8 cellular contexts compared by ENCODE assay signal in genomic region chr9:5425006-5425628, GRCh38. TPM values are rescaled to one million over a fixed set of nuclear protein-coding genes. Genes with fewer than 3 reads are reported as not detected.
DNase-seq lines count a peak whose midpoint lies in the region; ATAC-seq, FAIRE-seq and TF ChIP-seq lines count a peak whose summit lies in the region.

No MANE protein-coding gene starts in this region.

- no peaks in the 10 kb centered on the region for H3K27me3 Mint-ChIP-seq in endothelial cell (ENCODE audit: unreplicated experiment)
- no peaks in the 10 kb centered on the region for H3K27me3 Mint-ChIP-seq in stimulated activated naive B cell treated with anti-CD40 and anti-IgM and Interleukin-4, amounts not matched to agents 10 μg/mL and 1 μg/mL and 100 μg/mL, for 72 hours

- peak; percentile 67 to 70 for ATAC-seq in stimulated activated naive B cell treated with anti-CD40 and anti-IgM and Interleukin-4, amounts not matched to agents 10 μg/mL and 1 μg/mL and 100 μg/mL, for 72 hours (replicated peaks)
- ATAC-seq in HG03520 (IDR thresholded peaks at IDR 0.05; ENCODE audit: unreplicated experiment): no peak

- peak; percentile 16 for DNase-seq in AG10803 (ENCODE audit: low read depth)
- DNase-seq in GM12892 (ENCODE audit: insufficient read length): no peak
- DNase-seq in NCI-H82 (lab: John Stamatoyannopoulos, UW): peak; percentile 52
- DNase-seq in endothelial cell (ENCODE audit: low spot score): no peak
- no peak for DNase-seq in stimulated activated naive B cell treated with anti-CD40 and anti-IgM and Interleukin-4, amounts not matched to agents 10 μg/mL and 1 μg/mL and 100 μg/mL, for 72 hours
- no peak for DNase-seq in anterior cingulate cortex (lab: John Stamatoyannopoulos, UW)
- no peak for DNase-seq in mucosa of gallbladder (ENCODE audit: low spot score)

- TF ChIP-seq CTCF in AG10803 (conservative IDR thresholded peaks at IDR 0.05; ENCODE audit: low read length) (peak; percentile 45), endothelial cell (IDR thresholded peaks at IDR 0.05; ENCODE audit: unreplicated experiment) (peak; percentile 66)

- H3K4me3 ChIP-seq in AG10803 (ENCODE audit: low read length): no peak overlapping the region

- no peaks in the 10 kb centered on the region for H3K9me3 Mint-ChIP-seq in endothelial cell (ENCODE audit: unreplicated experiment)
- no peaks in the 10 kb centered on the region for H3K9me3 Mint-ChIP-seq in stimulated activated naive B cell treated with anti-CD40 and anti-IgM and Interleukin-4, amounts not matched to agents 10 μg/mL and 1 μg/mL and 100 μg/mL, for 72 hours

- no peak overlapping the region for H3K27ac Mint-ChIP-seq in endothelial cell (ENCODE audit: unreplicated experiment)
- H3K27ac Mint-ChIP-seq in stimulated activated naive B cell treated with anti-CD40 and anti-IgM and Interleukin-4, amounts not matched to agents 10 μg/mL and 1 μg/mL and 100 μg/mL, for 72 hours: no peak overlapping the region

- no peaks in the 10 kb centered on the region for H3K4me1 Mint-ChIP-seq in endothelial cell (ENCODE audit: unreplicated experiment)
- H3K4me1 Mint-ChIP-seq in stimulated activated naive B cell treated with anti-CD40 and anti-IgM and Interleukin-4, amounts not matched to agents 10 μg/mL and 1 μg/mL and 100 μg/mL, for 72 hours: peaks cover 10 to 19% of the 10 kb centered on the region in 2 donors

- peak; percentile 33 for FAIRE-seq in GM12892 (lab: Jason Lieb, UNC)

- H3K36me3 Mint-ChIP-seq in endothelial cell (ENCODE audit: low read depth, unreplicated experiment): no peaks in the 10 kb centered on the region
- peaks cover 12 to 26% of the 10 kb centered on the region in 2 donors for H3K36me3 Mint-ChIP-seq in stimulated activated naive B cell treated with anti-CD40 and anti-IgM and Interleukin-4, amounts not matched to agents 10 μg/mL and 1 μg/mL and 100 μg/mL, for 72 hours

- no peak for TF ChIP-seq POLR2A in GM12892 (IDR thresholded peaks at IDR 0.05; ENCODE audit: low read depth, low read length)

- no peak overlapping the region for H3K4me3 Mint-ChIP-seq in endothelial cell (ENCODE audit: unreplicated experiment)
- no peak overlapping the region for H3K4me3 Mint-ChIP-seq in stimulated activated naive B cell treated with anti-CD40 and anti-IgM and Interleukin-4, amounts not matched to agents 10 μg/mL and 1 μg/mL and 100 μg/mL, for 72 hours

RNA-seq across cellular contexts. Expression of gene PLGRKT, which starts 12.6 kb away (rescaled TPM):
- 51.3 TPM for polyA plus RNA-seq in GM12892 (2012; ENCODE audit: missing spikeins)
- total RNA-seq in endothelial cell (ENCODE audit: unreplicated experiment) (4.8 TPM), mucosa of gallbladder (21.3 TPM)

RNA-seq across cellular contexts. Expression of gene CD274, which starts 25.2 kb away (rescaled TPM):
- polyA plus RNA-seq in GM12892 (2012; ENCODE audit: missing spikeins): 18.5 TPM
- total RNA-seq in endothelial cell (ENCODE audit: unreplicated experiment): 0.56 TPM
- 2.3 TPM for total RNA-seq in mucosa of gallbladder

Comparison
In these comparisons a context has a peak if more than half of its experiments do, and no peak if none do; other contexts are left out.
1. DNase-seq: peak in AG10803 (single experiment) and NCI-H82 (single experiment); none in GM12892 (single experiment), endothelial cell (single experiment), stimulated activated naive B cell treated with anti-CD40 and anti-IgM and Interleukin-4, amounts not matched to agents 10 μg/mL and 1 μg/mL and 100 μg/mL, for 72 hours (single experiment), anterior cingulate cortex (0 of 58) and mucosa of gallbladder (single experiment).